ENCODE assay signal across 9 cellular contexts in genomic region chr7:123537026-123537642, GRCh38. TPM values are rescaled to one million over a fixed set of nuclear protein-coding genes. Genes with fewer than 3 reads are reported as not detected.
DNase-seq lines count a peak whose midpoint lies in the region; ATAC-seq and TF ChIP-seq lines count a peak whose summit lies in the region.
"Had no signal": no experiment of that assay in that cellular context is flagged by ENCODE, and none has a peak within 500 bp of the region (broad histone marks: within the 10 kb centered on the region; RNA-seq: fewer than 3 reads in every experiment).

No MANE protein-coding gene starts in this region.

- no peak for TF ChIP-seq POLR2A in esophagus squamous epithelium (IDR thresholded peaks at IDR 0.05)

- H3K36me3 ChIP-seq in OCI-LY1 (ENCODE audit: insufficient read depth, low read length) (peaks cover 6% of the 10 kb centered on the region; the same call in 1 of the 2 replicates), esophagus squamous epithelium (peaks cover 0 to 17% (median 0%) of the 10 kb centered on the region in 3 donors), thoracic aorta (no peaks in the 10 kb centered on the region)

- no peak overlapping the region for H3K4me3 ChIP-seq in OCI-LY1 (ENCODE audit: low read depth, low read length, poor library complexity, severe bottlenecking)
- H3K4me3 ChIP-seq in esophagus squamous epithelium, result no peak overlapping the region
- no peak overlapping the region for H3K4me3 ChIP-seq in thoracic aorta
- H3K4me3 ChIP-seq: SJSA1 had no signal

- H3K9me3 ChIP-seq in OCI-LY1 (ENCODE audit: low read length) (no peaks in the 10 kb centered on the region), esophagus squamous epithelium (no peaks in the 10 kb centered on the region), thoracic aorta (no peaks in the 10 kb centered on the region)
- H3K9me3 ChIP-seq: SJSA1 had no signal

- intact Hi-C loops in esophagus squamous epithelium (cut with DNase I), result no loop called here

- no peak overlapping the region for H2AFZ ChIP-seq in OCI-LY1 (ENCODE audit: low read length)

- 40 to 41% methylated on average over 3 of the region's 3 CpGs for WGBS in esophagus squamous epithelium, 2 donors

- H3K79me2 ChIP-seq in OCI-LY1 (ENCODE audit: insufficient read depth, low read length), result no peaks in the 10 kb centered on the region

- H3K27me3 ChIP-seq in OCI-LY1 (ENCODE audit: insufficient read depth, low read length) (no peaks in the 10 kb centered on the region), esophagus squamous epithelium (peaks cover 0 to 21% (median 2%) of the 10 kb centered on the region in 4 donors), thoracic aorta (replicated peaks; ENCODE audit: insufficient read depth) (no peaks in the 10 kb centered on the region)
- H3K27me3 ChIP-seq: SJSA1 had no signal

- H4K20me1 ChIP-seq in OCI-LY1 (ENCODE audit: insufficient read depth, low read length), result no peaks in the 10 kb centered on the region

- H3K4me1 ChIP-seq in OCI-LY1 (ENCODE audit: insufficient read depth, low read length, severe bottlenecking) (peaks cover 18% of the 10 kb centered on the region), esophagus squamous epithelium (peaks cover 0 to 51% (median 6%) of the 10 kb centered on the region in 3 donors), thoracic aorta (ENCODE audit: control insufficient read depth in 1 of 2, low read depth in 2 of 2) (peaks cover 2 to 9% of the 10 kb centered on the region in 2 donors)

- peaks cover 12% of the 10 kb centered on the region for H3F3A ChIP-seq in OCI-LY1 (ENCODE audit: insufficient read depth, low read length)

- ATAC-seq in thoracic aorta (ENCODE audit: insufficient number of reproducible peaks, low FRiP score, low read depth) (no peak), HG02870 (IDR thresholded peaks at IDR 0.05; ENCODE audit: unreplicated experiment) (no peak), HG03095 (IDR thresholded peaks at IDR 0.05; ENCODE audit: unreplicated experiment) (no peak)

- TF ChIP-seq CTCF in OCI-LY1 (IDR thresholded peaks at IDR 0.05; ENCODE audit: low read length) (peak; percentile 68), esophagus squamous epithelium (IDR thresholded peaks at IDR 0.05) (peak in 4 of 6 experiments; percentile 19 to 50 (median 42)), thoracic aorta (IDR thresholded peaks at IDR 0.05) (peak; percentile 50)

- H3K4me2 ChIP-seq in OCI-LY1 (ENCODE audit: low read length), result no peak overlapping the region

- no peak overlapping the region for H3K27ac ChIP-seq in OCI-LY1 (ENCODE audit: low read depth, low read length, poor library complexity, severe bottlenecking)
- H3K27ac ChIP-seq in esophagus squamous epithelium, result no peak overlapping the region
- H3K27ac ChIP-seq in thoracic aorta, result no peak overlapping the region

- H3K9me2 ChIP-seq in OCI-LY1 (ENCODE audit: low read depth, low read length), result no peaks in the 10 kb centered on the region

- H3K9ac ChIP-seq in OCI-LY1 (ENCODE audit: low read length), result no peak overlapping the region

- DNase-seq in NCI-H526 (lab: John Stamatoyannopoulos, UW) (peak; percentile 6 to 51), NCI-H526 treated with DMSO at 0.1 percent for 48 hours (lab: John Stamatoyannopoulos, UW) (no peak), esophagus squamous epithelium (lab: John Stamatoyannopoulos, UW) (no peak), thoracic aorta (ENCODE audit: low spot score) (no peak)
- no peak for DNase-seq in stimulated activated naive CD4-positive, alpha-beta T cell treated with Interleukin-2 at 50 U/mL for 16 hours (lab: John Stamatoyannopoulos, UW)

RNA-seq across cellular contexts. Expression of gene IQUB, which starts 2.7 kb away (rescaled TPM):
- under 1 TPM in 1 of 4 donors, not detected in 3; 0.27 TPM for total RNA-seq in esophagus squamous epithelium
- 1 to 10 TPM in 1 of 2 donors, under 1 TPM in 1; 0.21 to 1.4 TPM for total RNA-seq in thoracic aorta

RNA-seq across cellular contexts. Expression of gene NDUFA5, which starts 20.5 kb away (rescaled TPM):
- total RNA-seq in esophagus squamous epithelium, result 10 to 100 TPM; 17.1 to 55.6 (median 43.8) TPM
- 10 to 100 TPM; 23.8 to 55.0 TPM for total RNA-seq in thoracic aorta

Comparison
In these comparisons a context has a peak if more than half of its experiments do, and no peak if none do; other contexts are left out.
1. DNase-seq: peak in NCI-H526 (2 of 2); none in NCI-H526 treated with DMSO at 0.1 percent for 48 hours (single experiment), esophagus squamous epithelium (single experiment), thoracic aorta (single experiment) and stimulated activated naive CD4-positive, alpha-beta T cell treated with Interleukin-2 at 50 U/mL for 16 hours (single experiment).
2. Peak in every context shown above with its lines, with median percentiles within 50 percentile points of each other: CTCF ChIP-seq.